Comparison of ENCODE assay signal across 35 cellular contexts in genomic region chrY:14822196-14822595, GRCh38.
DNase-seq lines count a peak whose midpoint lies in the region; ATAC-seq and TF ChIP-seq lines count a peak whose summit lies in the region.
"Had no signal": no experiment of that assay in that cellular context is flagged by ENCODE, and none has a peak within 500 bp of the region (broad histone marks: within the 10 kb centered on the region; RNA-seq: fewer than 3 reads in every experiment).

No MANE protein-coding gene starts in this region.

- TF ChIP-seq CTCF in BJ (IDR thresholded peaks at IDR 0.05; ENCODE audit: insufficient read depth, low read depth, low read length), result no peak

- H3K4me3 ChIP-seq in BJ (ENCODE audit: low read depth, low read length) (no peak overlapping the region), SJSA1 (no peak overlapping the region), skeletal muscle cell (ENCODE audit: low read depth, low read length) (no peak overlapping the region), H7 (ENCODE audit: insufficient read depth, low read depth, low read length) (no peak overlapping the region)
- H3K4me3 ChIP-seq: A549, BLaER1, heart right ventricle, lung, sigmoid colon, thoracic aorta, vagina had no signal

- H3K9me3 ChIP-seq in SJSA1 (replicated peaks), result no peaks in the 10 kb centered on the region
- H3K9me3 ChIP-seq: A549, BLaER1, heart right ventricle, sigmoid colon, thoracic aorta, vagina had no signal

- H3K36me3 ChIP-seq in BJ (ENCODE audit: control insufficient read depth, insufficient read depth, low read length), result no peaks in the 10 kb centered on the region
- no peaks in the 10 kb centered on the region for H3K36me3 ChIP-seq in SJSA1
- H3K36me3 ChIP-seq in H7 (replicated peaks; ENCODE audit: control insufficient read depth, insufficient read depth, low read length), result no peaks in the 10 kb centered on the region
- H3K36me3 ChIP-seq: BLaER1, heart right ventricle, sigmoid colon, thoracic aorta, vagina had no signal

- DNase-seq in BJ (ENCODE audit: low read depth), result peak; percentile 46
- no peak for DNase-seq in SJSA1 (ENCODE audit: low read depth in 1 of 2, low spot score in 2 of 2)
- peak; percentile 64 for DNase-seq in foreskin melanocyte
- peak; percentile 66 for DNase-seq in skeletal muscle cell (ENCODE audit: low read depth)
- no peak for DNase-seq in H7
- DNase-seq in GDM1 (lab: John Stamatoyannopoulos, UW), result no peak
- no peak for DNase-seq in SK-N-DZ (ENCODE audit: low spot score)
- DNase-seq: activated CD4-positive, alpha-beta T cell treated with anti-CD3 and anti-CD28 coated beads, Interleukin-2, amount 10 ng/mL, durations not matched to agents 7 days and 5 days; activated naive CD8-positive, alpha-beta T cell treated with anti-CD3 and anti-CD28 coated beads, Interleukin-2, amount 50 U/mL, for 24 hours; activated T-cell treated with anti-CD3 and anti-CD28 coated beads, Interleukin-2, amount 50 U/mL, for 48 hours; cerebellar nuclear complex; DMS153; heart right ventricle; Karpas-422; kidney glomerular epithelial cell; MV-4-11; NCI-H1694 treated with DMSO at 0.1 percent for 48 hours; NCI-H2171 treated with DMSO at 0.1 percent for 48 hours; NCI-H524; PC-3; posterior cingulate gyrus; sigmoid colon; stimulated activated CD4-positive, alpha-beta T cell treated with anti-CD3 and anti-CD28 coated beads, Interleukin-15, amount 100 ng/mL, for 24 hours; stimulated activated naive CD4-positive, alpha-beta T cell; SW 1271 had no signal

- no peak for ATAC-seq in HG02759 (IDR thresholded peaks at IDR 0.05; ENCODE audit: unreplicated experiment)
- ATAC-seq: A549; activated naive CD8-positive, alpha-beta T cell treated with anti-CD3 and anti-CD28 coated beads, Interleukin-2, amount 50 U/mL, for 24 hours; heart right ventricle; HepG2; PC-3; WTC11 had no signal

- no peaks in the 10 kb centered on the region for H3K27me3 ChIP-seq in BJ (ENCODE audit: control insufficient read depth, insufficient read depth, low read length)
- H3K27me3 ChIP-seq in SJSA1 (replicated peaks), result no peaks in the 10 kb centered on the region
- no peaks in the 10 kb centered on the region for H3K27me3 ChIP-seq in H7 (ENCODE audit: control insufficient read depth, insufficient read depth, low read length)
- H3K27me3 ChIP-seq: BLaER1, heart right ventricle, sigmoid colon, vagina had no signal

- peaks cover 16% of the 10 kb centered on the region for H3K4me1 ChIP-seq in SJSA1 (replicated peaks)
- H3K4me1 ChIP-seq: A549, BLaER1, heart right ventricle, sigmoid colon, vagina had no signal

- CTCF ChIA-PET in BJ (lab: Yijun Ruan, JAX), result no interaction called here

- POLR2A ChIA-PET in BJ (lab: Charles Lee), result no interaction called here

- peak overlapping the region; percentile 35; the same call in 1 of the 2 replicates for H3K27ac ChIP-seq in SJSA1
- H3K27ac ChIP-seq: A549, BLaER1, epithelial cell of prostate, heart right ventricle, HL-60, sigmoid colon, thoracic aorta, vagina had no signal

Comparison
In these comparisons a context has a peak if more than half of its experiments do, and no peak if none do; other contexts are left out.
1. DNase-seq: peak in BJ (single experiment), foreskin melanocyte (single experiment) and skeletal muscle cell (single experiment); none in SJSA1 (0 of 2), H7 (single experiment), GDM1 (single experiment) and SK-N-DZ (single experiment).